Comparison of ENCODE assay signal across 1 cellular context in genomic region chr22:26522592-26522991, GRCh38.
TF ChIP-seq lines count a peak whose summit lies in the region.

No MANE protein-coding gene starts in this region.

TF ChIP-seq in GM23338, 12 proteins besides CTCF, POLR2A, EP300 and RAD21 (continued from another document):
- TF ChIP-seq, protein P1, sequence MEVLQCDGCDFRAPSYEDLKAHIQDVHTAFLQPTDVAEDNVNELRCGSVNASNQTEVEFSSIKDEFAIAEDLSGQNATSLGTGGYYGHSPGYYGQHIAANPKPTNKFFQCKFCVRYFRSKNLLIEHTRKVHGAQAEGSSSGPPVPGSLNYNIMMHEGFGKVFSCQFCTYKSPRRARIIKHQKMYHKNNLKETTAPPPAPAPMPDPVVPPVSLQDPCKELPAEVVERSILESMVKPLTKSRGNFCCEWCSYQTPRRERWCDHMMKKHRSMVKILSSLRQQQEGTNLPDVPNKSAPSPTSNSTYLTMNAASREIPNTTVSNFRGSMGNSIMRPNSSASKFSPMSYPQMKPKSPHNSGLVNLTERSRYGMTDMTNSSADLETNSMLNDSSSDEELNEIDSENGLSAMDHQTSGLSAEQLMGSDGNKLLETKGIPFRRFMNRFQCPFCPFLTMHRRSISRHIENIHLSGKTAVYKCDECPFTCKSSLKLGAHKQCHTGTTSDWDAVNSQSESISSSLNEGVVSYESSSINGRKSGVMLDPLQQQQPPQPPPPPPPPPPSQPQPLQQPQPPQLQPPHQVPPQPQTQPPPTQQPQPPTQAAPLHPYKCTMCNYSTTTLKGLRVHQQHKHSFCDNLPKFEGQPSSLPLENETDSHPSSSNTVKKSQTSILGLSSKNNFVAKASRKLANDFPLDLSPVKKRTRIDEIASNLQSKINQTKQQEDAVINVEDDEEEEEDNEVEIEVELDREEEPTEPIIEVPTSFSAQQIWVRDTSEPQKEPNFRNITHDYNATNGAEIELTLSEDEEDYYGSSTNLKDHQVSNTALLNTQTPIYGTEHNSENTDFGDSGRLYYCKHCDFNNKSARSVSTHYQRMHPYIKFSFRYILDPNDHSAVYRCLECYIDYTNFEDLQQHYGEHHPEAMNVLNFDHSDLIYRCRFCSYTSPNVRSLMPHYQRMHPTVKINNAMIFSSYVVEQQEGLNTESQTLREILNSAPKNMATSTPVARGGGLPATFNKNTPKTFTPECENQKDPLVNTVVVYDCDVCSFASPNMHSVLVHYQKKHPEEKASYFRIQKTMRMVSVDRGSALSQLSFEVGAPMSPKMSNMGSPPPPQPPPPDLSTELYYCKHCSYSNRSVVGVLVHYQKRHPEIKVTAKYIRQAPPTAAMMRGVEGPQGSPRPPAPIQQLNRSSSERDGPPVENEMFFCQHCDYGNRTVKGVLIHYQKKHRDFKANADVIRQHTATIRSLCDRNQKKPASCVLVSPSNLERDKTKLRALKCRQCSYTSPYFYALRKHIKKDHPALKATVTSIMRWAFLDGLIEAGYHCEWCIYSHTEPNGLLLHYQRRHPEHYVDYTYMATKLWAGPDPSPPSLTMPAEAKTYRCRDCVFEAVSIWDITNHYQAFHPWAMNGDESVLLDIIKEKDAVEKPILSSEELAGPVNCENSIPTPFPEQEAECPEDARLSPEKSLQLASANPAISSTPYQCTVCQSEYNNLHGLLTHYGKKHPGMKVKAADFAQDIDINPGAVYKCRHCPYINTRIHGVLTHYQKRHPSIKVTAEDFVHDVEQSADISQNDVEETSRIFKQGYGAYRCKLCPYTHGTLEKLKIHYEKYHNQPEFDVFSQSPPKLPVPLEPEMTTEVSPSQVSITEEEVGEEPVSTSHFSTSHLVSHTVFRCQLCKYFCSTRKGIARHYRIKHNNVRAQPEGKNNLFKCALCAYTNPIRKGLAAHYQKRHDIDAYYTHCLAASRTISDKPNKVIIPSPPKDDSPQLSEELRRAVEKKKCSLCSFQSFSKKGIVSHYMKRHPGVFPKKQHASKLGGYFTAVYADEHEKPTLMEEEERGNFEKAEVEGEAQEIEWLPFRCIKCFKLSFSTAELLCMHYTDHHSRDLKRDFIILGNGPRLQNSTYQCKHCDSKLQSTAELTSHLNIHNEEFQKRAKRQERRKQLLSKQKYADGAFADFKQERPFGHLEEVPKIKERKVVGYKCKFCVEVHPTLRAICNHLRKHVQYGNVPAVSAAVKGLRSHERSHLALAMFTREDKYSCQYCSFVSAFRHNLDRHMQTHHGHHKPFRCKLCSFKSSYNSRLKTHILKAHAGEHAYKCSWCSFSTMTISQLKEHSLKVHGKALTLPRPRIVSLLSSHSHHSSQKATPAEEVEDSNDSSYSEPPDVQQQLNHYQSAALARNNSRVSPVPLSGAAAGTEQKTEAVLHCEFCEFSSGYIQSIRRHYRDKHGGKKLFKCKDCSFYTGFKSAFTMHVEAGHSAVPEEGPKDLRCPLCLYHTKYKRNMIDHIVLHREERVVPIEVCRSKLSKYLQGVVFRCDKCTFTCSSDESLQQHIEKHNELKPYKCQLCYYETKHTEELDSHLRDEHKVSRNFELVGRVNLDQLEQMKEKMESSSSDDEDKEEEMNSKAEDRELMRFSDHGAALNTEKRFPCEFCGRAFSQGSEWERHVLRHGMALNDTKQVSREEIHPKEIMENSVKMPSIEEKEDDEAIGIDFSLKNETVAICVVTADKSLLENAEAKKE (CRISPR knock-in tag; IDR thresholded peaks at IDR 0.05): no peak
